In the genomic region with DNA sequence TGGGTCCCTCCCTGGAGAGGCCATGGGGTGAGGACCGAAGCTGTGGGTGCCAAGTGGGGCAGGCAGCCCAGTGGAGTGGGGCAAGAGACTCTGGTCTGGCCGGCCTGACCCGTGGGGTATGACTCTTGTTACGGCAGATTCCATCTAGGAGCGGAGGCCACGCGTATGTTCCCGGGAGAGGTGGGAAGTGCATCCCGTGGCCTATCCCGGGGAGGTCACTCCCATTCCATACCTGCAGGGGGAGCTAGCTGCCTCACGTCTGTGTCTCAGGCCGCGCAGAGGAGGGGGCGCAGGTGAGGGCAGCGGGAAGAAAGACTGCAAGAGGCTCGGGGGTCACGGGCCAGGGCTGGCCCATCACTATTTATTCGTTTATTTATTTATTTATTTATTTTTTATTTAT, we compare ENCODE assay signal across 8 cellular contexts. TPM values are rescaled to one million over a fixed set of nuclear protein-coding genes. Genes with fewer than 3 reads are reported as not detected.
DNase-seq lines count a peak whose midpoint lies in the region; ATAC-seq and TF ChIP-seq lines count a peak whose summit lies in the region.

No MANE protein-coding gene starts in this region.

- intact Hi-C loops in IMR-90 (cut with micrococcal nuclease) (no loop called here), thyroid gland (cut with DNase I) (loop anchor here (5.0 kb wide), 1 partner anchor 66 kb away; no protein-coding TSS in a partner anchor)

- no peak for TF ChIP-seq RAD21 in IMR-90 (IDR thresholded peaks at IDR 0.05; ENCODE audit: low read length)

- in situ Hi-C loops in IMR-90 (cut with MboI; ENCODE audit: low sequenced_read_pairs), result no loop called here

- CTCF ChIA-PET in IMR-90 (lab: Yijun Ruan, JAX), result no interaction called here

- dilution Hi-C loops in IMR-90 (cut with HindIII; ENCODE audit: low sequenced_read_pairs, unreplicated experiment), result no loop called here

- no peak for ATAC-seq in IMR-90 (ENCODE audit: low read depth)
- no peak for ATAC-seq in GM21526 (IDR thresholded peaks at IDR 0.05; ENCODE audit: low FRiP score, unreplicated experiment)
- ATAC-seq in GM21619 (IDR thresholded peaks at IDR 0.05; ENCODE audit: unreplicated experiment), result no peak

- H3K4me1 ChIP-seq in IMR-90 (ENCODE audit: control insufficient read depth, insufficient read depth, low read length) (peaks cover 8% of the 10 kb centered on the region), hepatocyte (ENCODE audit: insufficient read depth) (peaks cover 13% of the 10 kb centered on the region), thyroid gland (peaks cover 17 to 19% of the 10 kb centered on the region in 2 donors)

- peaks cover 82% of the 10 kb centered on the region for H4K20me1 ChIP-seq in IMR-90 (ENCODE audit: insufficient read depth, low read length)
- H4K20me1 ChIP-seq in hepatocyte (ENCODE audit: insufficient read depth, poor library complexity, severe bottlenecking), result peaks cover 58% of the 10 kb centered on the region

- H3K4ac ChIP-seq in IMR-90 (ENCODE audit: low read depth, low read length), result no peak overlapping the region

- no peak overlapping the region for H3K23ac ChIP-seq in IMR-90 (ENCODE audit: low read depth, low read length)

- no peak overlapping the region for H2AK9ac ChIP-seq in IMR-90 (replicated peaks; ENCODE audit: low read depth, low read length, poor library complexity)

- TF ChIP-seq CTCF in IMR-90 (conservative IDR thresholded peaks at IDR 0.05; ENCODE audit: low read depth, low read length) (peak; percentile 43), hepatocyte (IDR thresholded peaks at IDR 0.05; ENCODE audit: poor library complexity) (peak; percentile 46), thyroid gland (IDR thresholded peaks at IDR 0.05) (peak in 5 of 6 experiments; percentile 13 to 47 (median 21))

- H3K9me3 ChIP-seq in IMR-90 (ENCODE audit: control insufficient read depth, insufficient read depth, low read length), result no peaks in the 10 kb centered on the region
- no peaks in the 10 kb centered on the region for H3K9me3 ChIP-seq in hepatocyte (ENCODE audit: low read depth)
- H3K9me3 ChIP-seq in thyroid gland, result no peaks in the 10 kb centered on the region

- H4K5ac ChIP-seq in IMR-90 (ENCODE audit: low read depth, low read length), result no peak overlapping the region

- no peak overlapping the region for H2BK120ac ChIP-seq in IMR-90 (ENCODE audit: low read depth, low read length)

- H3K27me3 ChIP-seq in IMR-90 (ENCODE audit: control insufficient read depth, insufficient read depth, low read length) (no peaks in the 10 kb centered on the region), hepatocyte (no peaks in the 10 kb centered on the region), thyroid gland (no peaks in the 10 kb centered on the region)

- POLR2A ChIA-PET in IMR-90 (lab: Charles Lee; ENCODE audit: unreplicated experiment), result no interaction called here

- no peaks in the 10 kb centered on the region for H3K9me1 ChIP-seq in IMR-90 (ENCODE audit: insufficient read depth, low read length)

- H3K27ac ChIP-seq in IMR-90 (ENCODE audit: insufficient read depth, low read length) (no peak overlapping the region), hepatocyte (no peak overlapping the region), thyroid gland (no peak overlapping the region)

- no TSS peak for BruUV-seq in IMR-90 (replicated peaks; lab: Mats Ljungman, UMichigan)

- H3K79me2 ChIP-seq in hepatocyte, result peaks cover 92% of the 10 kb centered on the region

- no peak for TF ChIP-seq POLR2A in IMR-90 (IDR thresholded peaks at IDR 0.05; ENCODE audit: low read depth, low read length)
- no peak for TF ChIP-seq POLR2A in thyroid gland (IDR thresholded peaks at IDR 0.05)

- H2BK5ac ChIP-seq in IMR-90 (ENCODE audit: low read depth, low read length, poor library complexity, severe bottlenecking), result no peak overlapping the region

- no peak overlapping the region for H3K4me3 ChIP-seq in IMR-90 (ENCODE audit: insufficient read depth, low read depth, low read length)
- H3K4me3 ChIP-seq in hepatocyte, result no peak overlapping the region
- H3K4me3 ChIP-seq in thyroid gland (replicated peaks in 1 of 3), result no peak overlapping the region

- H3K18ac ChIP-seq in IMR-90 (ENCODE audit: low read depth, low read length), result no peak overlapping the region

- H4K91ac ChIP-seq in IMR-90 (ENCODE audit: insufficient read depth, low read depth, low read length), result no peak overlapping the region

- H3K36me3 ChIP-seq in IMR-90 (ENCODE audit: control insufficient read depth, insufficient read depth, low read length), result peaks cover 7% of the 10 kb centered on the region; the same call in 1 of the 2 replicates
- no peaks in the 10 kb centered on the region for H3K36me3 ChIP-seq in hepatocyte (replicated peaks; ENCODE audit: insufficient read depth, low read depth)
- no peaks in the 10 kb centered on the region for H3K36me3 ChIP-seq in thyroid gland

- H4K8ac ChIP-seq in IMR-90 (ENCODE audit: low read depth in 2 of 2, low read length in 2 of 2), result no peak overlapping the region

- H3K79me1 ChIP-seq in IMR-90 (ENCODE audit: low read depth in 1 of 2, low read length in 2 of 2), result peaks cover under 1 to 65% of the 10 kb centered on the region in 2 experiments; a peak in 2 of 4 replicates

- no peak overlapping the region for H2BK15ac ChIP-seq in IMR-90 (ENCODE audit: low read depth, low read length)

- peak; percentile 78 for DNase-seq in D341Med (ENCODE audit: low spot score)
- DNase-seq in IMR-90, result no peak
- peak; percentile 28 for DNase-seq in activated naive CD4-positive, alpha-beta T cell treated with anti-CD3 and anti-CD28 coated beads, Interleukin-2, amount 50 U/mL, for 16 hours
- peak; percentile 53 for DNase-seq in hepatocyte (ENCODE audit: low spot score)
- DNase-seq in thyroid gland, result peak in 1 of 2 donors; percentile 26
- no peak for DNase-seq in AML-193 (lab: John Stamatoyannopoulos, UW)

- no peak overlapping the region for H2AFZ ChIP-seq in IMR-90 (replicated peaks; ENCODE audit: low read length, poor library complexity)
- no peak overlapping the region for H2AFZ ChIP-seq in hepatocyte

- WGBS in IMR-90 (ENCODE audit: extremely low coverage in 2 of 2, insufficient read length in 1 of 2), 2 experiments, result 100% methylated on average over 3 of the region's 18 CpGs; no CpG with 5 or more reads in 1 of the 2 experiments
- WGBS in hepatocyte (ENCODE audit: low lambda C conversion rate, missing lambda C conversion rate), result 72% methylated on average over 18 of the region's 18 CpGs
- 83% methylated on average over 17 to 18 of the region's 18 CpGs for WGBS in thyroid gland, 2 donors

- no peak overlapping the region for H2AK5ac ChIP-seq in IMR-90 (ENCODE audit: low read depth, low read length)

- H3K9me2 ChIP-seq in hepatocyte (replicated peaks; ENCODE audit: insufficient read depth), result no peaks in the 10 kb centered on the region

- no peak overlapping the region for H2BK20ac ChIP-seq in IMR-90 (ENCODE audit: low read depth, low read length)

- H3K4me2 ChIP-seq in IMR-90 (ENCODE audit: low read depth, low read length), result no peak overlapping the region
- H3K4me2 ChIP-seq in hepatocyte, result no peak overlapping the region

- no peak overlapping the region for H3K9ac ChIP-seq in IMR-90 (ENCODE audit: low read depth, low read length)

- H3K56ac ChIP-seq in IMR-90 (ENCODE audit: extremely low read depth, insufficient read depth, low read length), result no peak overlapping the region

- no peak overlapping the region for H3K14ac ChIP-seq in IMR-90 (replicated peaks; ENCODE audit: low read depth, low read length)

TF ChIP-seq in IMR-90, 13 proteins besides CTCF, POLR2A, EP300 and RAD21:
- 0 out of 2 replicates have a peak, but pooled peaks have one; percentile 4 for TF ChIP-seq SMC3 (IDR thresholded peaks at IDR 0.05; ENCODE audit: low read depth, low read length)
- no peak for TF ChIP-seq RCOR1 (IDR thresholded peaks at IDR 0.05; ENCODE audit: insufficient replicate concordance, low read length)
- TF ChIP-seq, protein P1, sequence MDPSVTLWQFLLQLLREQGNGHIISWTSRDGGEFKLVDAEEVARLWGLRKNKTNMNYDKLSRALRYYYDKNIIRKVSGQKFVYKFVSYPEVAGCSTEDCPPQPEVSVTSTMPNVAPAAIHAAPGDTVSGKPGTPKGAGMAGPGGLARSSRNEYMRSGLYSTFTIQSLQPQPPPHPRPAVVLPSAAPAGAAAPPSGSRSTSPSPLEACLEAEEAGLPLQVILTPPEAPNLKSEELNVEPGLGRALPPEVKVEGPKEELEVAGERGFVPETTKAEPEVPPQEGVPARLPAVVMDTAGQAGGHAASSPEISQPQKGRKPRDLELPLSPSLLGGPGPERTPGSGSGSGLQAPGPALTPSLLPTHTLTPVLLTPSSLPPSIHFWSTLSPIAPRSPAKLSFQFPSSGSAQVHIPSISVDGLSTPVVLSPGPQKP (IDR thresholded peaks at IDR 0.05; ENCODE audit: borderline replicate concordance, low read depth, low read length), result no peak

RNA-seq across cellular contexts. Expression of gene CSNK1G2, which starts 4.9 kb away (rescaled TPM):
- total RNA-seq in IMR-90 (2012; rRNA removed), result 35.6 and 38.0 TPM in 2 replicates
- 96.3 and 124 TPM in 2 replicates for polyA plus RNA-seq in IMR-90 (2012; rRNA removed)
- 41.7 and 73.8 TPM in 2 replicates for polyA plus RNA-seq in IMR-90 (2012; cell fraction: cytosol; rRNA removed)
- polyA plus RNA-seq in IMR-90 (2012; cell fraction: nucleus; rRNA removed; ENCODE audit: low replicate concordance), result 374 and 949 TPM in 2 replicates
- 44.8 and 56.8 TPM in 2 replicates for total RNA-seq in hepatocyte
- 82.5 and 82.7 TPM in 2 replicates for polyA plus RNA-seq in hepatocyte
- 10 to 100 TPM; 47.2 to 67.6 (median 60.8) TPM for total RNA-seq in thyroid gland

RNA-seq across cellular contexts. Expression of gene ADAT3, which starts 40.7 kb away (rescaled TPM):
- total RNA-seq in IMR-90 (2012; rRNA removed) (0.28 and 0.36 TPM in 2 replicates), hepatocyte (2.4 and 5.3 TPM in 2 replicates), thyroid gland (10 to 100 TPM in 2 of 4 donors, 1 to 10 TPM in 2; 4.0 to 14.6 (median 8.3) TPM)
- polyA plus RNA-seq in IMR-90 (2012; rRNA removed) (2.8 and 3.6 TPM in 2 replicates), hepatocyte (11.0 and 11.6 TPM in 2 replicates)
- 2.5 and 5.0 TPM in 2 replicates for polyA plus RNA-seq in IMR-90 (2012; cell fraction: cytosol; rRNA removed)
- 4.0 and 16.1 TPM in 2 replicates for polyA plus RNA-seq in IMR-90 (2012; cell fraction: nucleus; rRNA removed; ENCODE audit: low replicate concordance)

RNA-seq across cellular contexts. Expression of gene SCAMP4, which starts 40.7 kb away (rescaled TPM):
- total RNA-seq in IMR-90 (2012; rRNA removed), result 10.8 and 16.1 TPM in 2 replicates
- 24.0 and 28.1 TPM in 2 replicates for polyA plus RNA-seq in IMR-90 (2012; rRNA removed)
- 24.9 and 55.9 TPM in 2 replicates for polyA plus RNA-seq in IMR-90 (2012; cell fraction: cytosol; rRNA removed)
- polyA plus RNA-seq in IMR-90 (2012; cell fraction: nucleus; rRNA removed; ENCODE audit: low replicate concordance), result 46.2 and 111 TPM in 2 replicates
- 69.3 and 77.2 TPM in 2 replicates for total RNA-seq in hepatocyte
- 89.8 and 103 TPM in 2 replicates for polyA plus RNA-seq in hepatocyte
- 100 to 1,000 TPM in 3 of 4 donors, 10 to 100 TPM in 1; 69.5 to 269 (median 137) TPM for total RNA-seq in thyroid gland

Comparison
In these comparisons a context has a peak if more than half of its experiments do, and no peak if none do; other contexts are left out.
1. DNase-seq: peak in D341Med (single experiment), activated naive CD4-positive, alpha-beta T cell treated with anti-CD3 and anti-CD28 coated beads, Interleukin-2, amount 50 U/mL, for 16 hours (single experiment) and hepatocyte (single experiment); none in IMR-90 (single experiment) and AML-193 (0 of 2).
2. Peak in every context shown above with its lines, with median percentiles within 50 percentile points of each other: CTCF ChIP-seq.